31 cellular contexts compared by ENCODE assay signal in the genomic region with DNA sequence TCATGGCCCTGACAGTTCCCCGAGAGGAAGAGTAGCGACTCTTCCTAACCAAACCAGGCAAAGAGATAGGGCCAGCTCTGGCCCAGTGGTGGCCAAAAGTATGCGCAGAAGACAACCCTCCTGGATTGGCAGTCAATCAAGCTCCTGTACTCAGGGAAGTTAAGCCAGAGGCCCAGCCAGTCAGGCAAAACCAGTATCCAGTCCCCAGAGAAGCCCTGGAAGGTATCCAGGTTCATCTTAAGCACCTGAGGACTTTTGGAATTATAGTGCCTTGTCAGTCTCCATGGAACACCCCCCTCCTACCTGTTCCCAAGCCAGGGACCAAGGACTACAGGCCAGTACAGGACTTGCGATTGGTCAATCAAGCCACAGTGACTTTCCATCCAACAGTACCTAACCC.
"Had no signal": no experiment of that assay in that cellular context is flagged by ENCODE, and none has a peak within 500 bp of the region (broad histone marks: within the 10 kb centered on the region; RNA-seq: fewer than 3 reads in every experiment).

No MANE protein-coding gene starts in this region.

- H3K27ac ChIP-seq: adrenal gland, ascending aorta, body of pancreas, brain microvascular endothelial cell, breast epithelium, cardiac muscle cell had no signal

- H3K36me3 ChIP-seq: adrenal gland, ascending aorta, brain microvascular endothelial cell, breast epithelium, cardiac muscle cell had no signal

- FAIRE-seq: astrocyte had no signal

- H3K4me3 ChIP-seq: adrenal gland, ascending aorta, body of pancreas, breast epithelium, cardiac muscle cell had no signal

- H3K27me3 ChIP-seq: adrenal gland, ascending aorta, body of pancreas, brain microvascular endothelial cell, breast epithelium, cardiac muscle cell had no signal

- DNase-seq: activated effector memory CD4-positive, alpha-beta T cell treated with anti-CD3 and anti-CD28 coated beads, Interleukin-2, amount 50 U/mL, for 16 hours; activated effector memory CD4-positive, alpha-beta T cell treated with Interleukin-2 at 50 U/mL for 16 hours; activated gamma-delta T cell; activated gamma-delta T cell treated with Interleukin-2 at 50 U/mL for 16 hours; activated naive CD4-positive, alpha-beta T cell; activated naive CD4-positive, alpha-beta T cell treated with anti-CD3 and anti-CD28 coated beads for 36 hours; activated naive CD4-positive, alpha-beta T cell treated with anti-CD3 and anti-CD28 coated beads, Interleukin-2, amount 10 ng/mL, durations not matched to agents 7 days and 5 days; activated naive CD4-positive, alpha-beta T cell treated with anti-CD3 and anti-CD28 coated beads, Interleukin-2, amount 50 U/mL, for 16 hours; activated naive CD4-positive, alpha-beta T cell treated with Interleukin-2 at 50 U/mL for 16 hours; activated naive CD8-positive, alpha-beta T cell treated with anti-CD3 and anti-CD28 coated beads for 36 hours; activated naive CD8-positive, alpha-beta T cell treated with anti-CD3 and anti-CD28 coated beads, Interleukin-2, amount 10 ng/mL, durations not matched to agents 7 days and 5 days; activated naive CD8-positive, alpha-beta T cell treated with anti-CD3 and anti-CD28 coated beads, Interleukin-2, amount 50 U/mL, for 24 hours; activated T-cell treated with anti-CD3 and anti-CD28 coated beads, Interleukin-2, amount 50 U/mL, for 1 hour; activated T-cell treated with anti-CD3 and anti-CD28 coated beads, Interleukin-2, amount 50 U/mL, for 24 hours; activated T-cell treated with anti-CD3 and anti-CD28 coated beads, Interleukin-2, amount 50 U/mL, for 4 hours; activated T-cell treated with anti-CD3 and anti-CD28 coated beads, Interleukin-2, amount 50 U/mL, for 48 hours; activated T-cell treated with anti-CD3 and anti-CD28 coated beads, Interleukin-2, amount 50 U/mL, for 72 hours; adrenal gland; amniotic stem cell; amygdala; anterior cingulate cortex; aorta; body of pancreas; brain microvascular endothelial cell; cerebellar nuclear complex had no signal

- H3K4me1 ChIP-seq: adrenal gland, ascending aorta, body of pancreas, breast epithelium had no signal

- ATAC-seq: activated naive CD4-positive, alpha-beta T cell treated with anti-CD3 and anti-CD28 coated beads, Interleukin-2, amount 50 U/mL, for 72 hours; activated naive CD8-positive, alpha-beta T cell treated with anti-CD3 and anti-CD28 coated beads, Interleukin-2, amount 50 U/mL, for 24 hours; activated T-cell treated with anti-CD3 and anti-CD28 coated beads, Interleukin-2, amount 50 U/mL, for 4 hours; activated T-cell treated with anti-CD3 and anti-CD28 coated beads, Interleukin-2, amount 50 U/mL, for 72 hours; activated T-helper 17 cell treated with anti-CD3 and anti-CD28 coated beads, Interleukin-2, amount 50 U/mL, for 72 hours; body of pancreas had no signal
